17 cellular contexts compared by ENCODE assay signal in the genomic region with DNA sequence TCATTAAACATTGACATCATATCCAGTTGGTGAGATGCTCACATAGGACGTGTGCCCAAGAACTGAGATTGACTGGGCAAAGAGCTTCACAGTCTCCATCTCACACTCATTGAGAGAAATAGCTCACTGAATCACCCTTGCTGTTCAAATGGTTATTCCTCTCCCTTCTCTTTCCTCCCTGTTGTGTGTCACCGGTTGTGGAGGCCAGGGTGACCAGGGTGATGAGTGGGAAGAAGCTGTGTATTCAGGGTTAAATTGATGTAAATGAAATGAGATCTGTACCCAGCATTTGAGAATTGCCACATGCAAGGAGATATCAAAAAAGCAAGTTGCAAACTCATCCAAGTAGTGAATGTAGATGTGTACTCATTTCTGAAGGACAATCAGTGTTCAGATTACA.
"Had no signal": no experiment of that assay in that cellular context is flagged by ENCODE, and none has a peak within 500 bp of the region (broad histone marks: within the 10 kb centered on the region; RNA-seq: fewer than 3 reads in every experiment).

No MANE protein-coding gene starts in this region.

- H3K4me3 Mint-ChIP-seq: activated naive CD8-positive, alpha-beta T cell treated with anti-CD3 and anti-CD28 coated beads, Interleukin-2, amount 10 ng/mL, durations not matched to agents 7 days and 5 days had no signal

- H3K27ac Mint-ChIP-seq: activated naive CD8-positive, alpha-beta T cell treated with anti-CD3 and anti-CD28 coated beads, Interleukin-2, amount 10 ng/mL, durations not matched to agents 7 days and 5 days had no signal

- H3K9me3 Mint-ChIP-seq: activated naive CD8-positive, alpha-beta T cell treated with anti-CD3 and anti-CD28 coated beads, Interleukin-2, amount 10 ng/mL, durations not matched to agents 7 days and 5 days had no signal

- ATAC-seq: body of pancreas, heart right ventricle, left lung, Right ventricle myocardium inferior had no signal

- DNase-seq: activated CD8-positive, alpha-beta memory T cell treated with anti-CD3 and anti-CD28 coated beads, Interleukin-2, amount 50 U/mL, for 4 hours; activated effector memory CD4-positive, alpha-beta T cell treated with Interleukin-2 at 50 U/mL for 16 hours; activated naive CD8-positive, alpha-beta T cell treated with anti-CD3 and anti-CD28 coated beads, Interleukin-2, amount 10 ng/mL, durations not matched to agents 7 days and 5 days; body of pancreas; dermis blood vessel endothelial cell; effector memory CD4-positive, alpha-beta T cell; esophagus squamous epithelium; heart right ventricle; left lung; midbrain; occipital lobe; posterior cingulate gyrus; spleen; stimulated activated naive CD4-positive, alpha-beta T cell; SW 1271; uterus had no signal

- H3K4me1 Mint-ChIP-seq: activated naive CD8-positive, alpha-beta T cell treated with anti-CD3 and anti-CD28 coated beads, Interleukin-2, amount 10 ng/mL, durations not matched to agents 7 days and 5 days had no signal

- H3K27me3 Mint-ChIP-seq: activated naive CD8-positive, alpha-beta T cell treated with anti-CD3 and anti-CD28 coated beads, Interleukin-2, amount 10 ng/mL, durations not matched to agents 7 days and 5 days had no signal
